ENCODE assay signal across 8 cellular contexts in the genomic region with DNA sequence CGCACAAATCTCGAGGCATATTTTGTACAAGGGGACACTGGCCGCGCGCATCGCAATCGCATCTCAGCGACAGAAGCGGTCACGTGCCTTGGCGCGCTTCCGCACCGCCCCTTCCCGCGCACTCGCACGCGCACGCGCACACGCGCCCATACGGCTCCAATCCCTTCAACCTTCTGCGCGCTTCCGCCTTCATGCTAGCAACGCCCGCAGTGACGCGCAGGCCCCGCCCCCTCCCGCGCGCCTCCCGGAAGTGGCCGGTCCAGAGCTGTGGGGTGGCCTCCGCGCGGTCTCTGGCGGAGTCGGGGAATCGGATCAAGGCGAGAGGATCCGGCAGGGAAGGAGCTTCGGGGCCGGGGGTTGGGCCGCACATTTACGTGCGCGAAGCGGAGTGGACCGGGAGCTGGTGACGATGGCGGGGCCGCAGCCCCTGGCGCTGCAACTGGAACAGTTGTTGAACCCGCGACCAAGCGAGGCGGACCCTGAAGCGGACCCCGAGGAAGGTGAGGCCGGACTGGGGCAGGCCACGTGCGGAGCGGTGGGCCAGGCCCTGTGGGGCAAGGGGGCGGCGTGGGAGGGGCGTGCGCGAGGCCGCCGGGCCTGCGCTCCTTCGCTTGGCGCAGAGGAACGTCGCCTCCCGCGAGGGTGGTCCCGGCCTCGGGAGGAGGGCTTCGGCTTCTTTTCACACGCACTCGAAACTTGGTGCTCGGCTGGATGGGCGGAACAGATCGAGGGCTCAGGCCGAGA. TPM values are rescaled to one million over a fixed set of nuclear protein-coding genes. Genes with fewer than 3 reads are reported as not detected.
DNase-seq lines count a peak whose midpoint lies in the region; ATAC-seq and TF ChIP-seq lines count a peak whose summit lies in the region.

A gene with protein sequence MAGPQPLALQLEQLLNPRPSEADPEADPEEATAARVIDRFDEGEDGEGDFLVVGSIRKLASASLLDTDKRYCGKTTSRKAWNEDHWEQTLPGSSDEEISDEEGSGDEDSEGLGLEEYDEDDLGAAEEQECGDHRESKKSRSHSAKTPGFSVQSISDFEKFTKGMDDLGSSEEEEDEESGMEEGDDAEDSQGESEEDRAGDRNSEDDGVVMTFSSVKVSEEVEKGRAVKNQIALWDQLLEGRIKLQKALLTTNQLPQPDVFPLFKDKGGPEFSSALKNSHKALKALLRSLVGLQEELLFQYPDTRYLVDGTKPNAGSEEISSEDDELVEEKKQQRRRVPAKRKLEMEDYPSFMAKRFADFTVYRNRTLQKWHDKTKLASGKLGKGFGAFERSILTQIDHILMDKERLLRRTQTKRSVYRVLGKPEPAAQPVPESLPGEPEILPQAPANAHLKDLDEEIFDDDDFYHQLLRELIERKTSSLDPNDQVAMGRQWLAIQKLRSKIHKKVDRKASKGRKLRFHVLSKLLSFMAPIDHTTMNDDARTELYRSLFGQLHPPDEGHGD (plus strand): TSS at position 238 of the 744 bp plus-strand sequence. CDS start 172 bp downstream, at position 410.

- peak within 1 kb of the TSS; percentile 86 for H3K4me3 ChIP-seq in epithelial cell of esophagus (ENCODE audit: low read length)

- TF ChIP-seq RAD21 in Ishikawa (IDR thresholded peaks at IDR 0.05; ENCODE audit: low read depth), result no peak

- peak; percentile 87 for ATAC-seq in GM21619 (IDR thresholded peaks at IDR 0.05; ENCODE audit: unreplicated experiment)

- no peak for TF ChIP-seq CTCF in epithelial cell of esophagus (IDR thresholded peaks at IDR 0.05; ENCODE audit: insufficient read depth, low read depth, low read length, missing control alignments)

- no peak for TF ChIP-seq EP300 in Ishikawa (IDR thresholded peaks at IDR 0.05; ENCODE audit: borderline replicate concordance)

- DNase-seq in DMS153 (lab: John Stamatoyannopoulos, UW) (peak; percentile 92), OCI-M2 (lab: John Stamatoyannopoulos, UW; ENCODE audit: unreplicated experiment) (peak; percentile 53), activated T-cell treated with anti-CD3 and anti-CD28 coated beads for 4 hours (peak; percentile 96), epithelial cell of esophagus (ENCODE audit: low read depth) (peak; percentile 97), mucosa of gallbladder (ENCODE audit: low spot score) (peak; percentile 97)
- peak; percentile 97 for DNase-seq in stimulated activated CD8-positive, alpha-beta memory T cell treated with anti-CD3 and anti-CD28 coated beads, Interleukin-4, amount 100 ng/mL, for 24 hours (ENCODE audit: low read depth)

TF ChIP-seq in Ishikawa, 13 proteins besides CTCF, POLR2A, EP300 and RAD21:
- TF ChIP-seq, protein P1, sequence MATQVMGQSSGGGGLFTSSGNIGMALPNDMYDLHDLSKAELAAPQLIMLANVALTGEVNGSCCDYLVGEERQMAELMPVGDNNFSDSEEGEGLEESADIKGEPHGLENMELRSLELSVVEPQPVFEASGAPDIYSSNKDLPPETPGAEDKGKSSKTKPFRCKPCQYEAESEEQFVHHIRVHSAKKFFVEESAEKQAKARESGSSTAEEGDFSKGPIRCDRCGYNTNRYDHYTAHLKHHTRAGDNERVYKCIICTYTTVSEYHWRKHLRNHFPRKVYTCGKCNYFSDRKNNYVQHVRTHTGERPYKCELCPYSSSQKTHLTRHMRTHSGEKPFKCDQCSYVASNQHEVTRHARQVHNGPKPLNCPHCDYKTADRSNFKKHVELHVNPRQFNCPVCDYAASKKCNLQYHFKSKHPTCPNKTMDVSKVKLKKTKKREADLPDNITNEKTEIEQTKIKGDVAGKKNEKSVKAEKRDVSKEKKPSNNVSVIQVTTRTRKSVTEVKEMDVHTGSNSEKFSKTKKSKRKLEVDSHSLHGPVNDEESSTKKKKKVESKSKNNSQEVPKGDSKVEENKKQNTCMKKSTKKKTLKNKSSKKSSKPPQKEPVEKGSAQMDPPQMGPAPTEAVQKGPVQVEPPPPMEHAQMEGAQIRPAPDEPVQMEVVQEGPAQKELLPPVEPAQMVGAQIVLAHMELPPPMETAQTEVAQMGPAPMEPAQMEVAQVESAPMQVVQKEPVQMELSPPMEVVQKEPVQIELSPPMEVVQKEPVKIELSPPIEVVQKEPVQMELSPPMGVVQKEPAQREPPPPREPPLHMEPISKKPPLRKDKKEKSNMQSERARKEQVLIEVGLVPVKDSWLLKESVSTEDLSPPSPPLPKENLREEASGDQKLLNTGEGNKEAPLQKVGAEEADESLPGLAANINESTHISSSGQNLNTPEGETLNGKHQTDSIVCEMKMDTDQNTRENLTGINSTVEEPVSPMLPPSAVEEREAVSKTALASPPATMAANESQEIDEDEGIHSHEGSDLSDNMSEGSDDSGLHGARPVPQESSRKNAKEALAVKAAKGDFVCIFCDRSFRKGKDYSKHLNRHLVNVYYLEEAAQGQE (IDR thresholded peaks at IDR 0.05; ENCODE audit: low read depth), result no peak
- no peak for TF ChIP-seq CEBPB (IDR thresholded peaks at IDR 0.05)
- peak; percentile 88 for TF ChIP-seq ZBTB7A (IDR thresholded peaks at IDR 0.05; ENCODE audit: low read depth)
- TF ChIP-seq, protein P2, sequence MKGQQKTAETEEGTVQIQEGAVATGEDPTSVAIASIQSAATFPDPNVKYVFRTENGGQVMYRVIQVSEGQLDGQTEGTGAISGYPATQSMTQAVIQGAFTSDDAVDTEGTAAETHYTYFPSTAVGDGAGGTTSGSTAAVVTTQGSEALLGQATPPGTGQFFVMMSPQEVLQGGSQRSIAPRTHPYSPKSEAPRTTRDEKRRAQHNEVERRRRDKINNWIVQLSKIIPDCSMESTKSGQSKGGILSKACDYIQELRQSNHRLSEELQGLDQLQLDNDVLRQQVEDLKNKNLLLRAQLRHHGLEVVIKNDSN (IDR thresholded peaks at IDR 0.05), result peak; percentile 99
- TF ChIP-seq, protein P3, sequence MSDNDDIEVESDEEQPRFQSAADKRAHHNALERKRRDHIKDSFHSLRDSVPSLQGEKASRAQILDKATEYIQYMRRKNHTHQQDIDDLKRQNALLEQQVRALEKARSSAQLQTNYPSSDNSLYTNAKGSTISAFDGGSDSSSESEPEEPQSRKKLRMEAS (IDR thresholded peaks at IDR 0.05), result peak; percentile 100
- no peak; the same call in 1 of the 2 replicates for TF ChIP-seq EGR1 (IDR thresholded peaks at IDR 0.05)
- peak; percentile 56 for TF ChIP-seq TCF12 (IDR thresholded peaks at IDR 0.05; ENCODE audit: low read depth)
- peak; percentile 88 for TF ChIP-seq CREB1 (IDR thresholded peaks at IDR 0.05; ENCODE audit: low read depth)
- TF ChIP-seq YY1 (IDR thresholded peaks at IDR 0.05; ENCODE audit: low read depth), result no peak
- TF ChIP-seq NFIC (IDR thresholded peaks at IDR 0.05), result no peak
- TF ChIP-seq TEAD4 (IDR thresholded peaks at IDR 0.05), result no peak; the same call in 1 of the 2 replicates
- peak; percentile 80 for TF ChIP-seq TAF1 (IDR thresholded peaks at IDR 0.05; ENCODE audit: low read depth)
- TF ChIP-seq FOXM1 (IDR thresholded peaks at IDR 0.05; ENCODE audit: borderline replicate concordance, low read depth), result no peak

RNA-seq across cellular contexts. Expression of the gene that starts here (rescaled TPM):
- 39.6 TPM for total RNA-seq in mucosa of gallbladder

Comparison
In these comparisons a context has a peak if more than half of its experiments do, and no peak if none do; other contexts are left out.
1. Peak in every context shown above with its lines: DNase-seq, ATAC-seq and H3K4me3 ChIP-seq.